12 cellular contexts compared by ENCODE assay signal in the genomic region with DNA sequence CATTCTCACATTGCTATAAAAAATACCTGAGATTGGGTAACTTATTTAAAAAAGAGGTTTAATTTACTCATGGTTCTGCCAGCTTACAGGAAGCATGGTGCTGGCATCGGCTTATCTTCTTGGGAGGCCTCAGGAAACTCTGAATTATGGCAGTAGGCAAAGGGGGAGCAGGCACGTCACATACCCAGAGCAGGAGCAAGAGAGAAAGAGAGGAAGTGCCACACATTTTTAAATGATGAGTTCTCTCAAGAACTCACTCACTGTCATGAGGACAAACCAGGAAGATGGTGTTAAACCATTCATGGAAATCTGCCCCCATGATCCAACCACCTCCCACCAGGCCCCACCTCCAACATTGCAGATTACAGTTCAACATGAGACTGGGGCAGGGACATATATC. TPM values are rescaled to one million over a fixed set of nuclear protein-coding genes. Genes with fewer than 3 reads are reported as not detected.
DNase-seq lines count a peak whose midpoint lies in the region; ATAC-seq, FAIRE-seq and TF ChIP-seq lines count a peak whose summit lies in the region.
"Had no signal": no experiment of that assay in that cellular context is flagged by ENCODE, and none has a peak within 500 bp of the region (broad histone marks: within the 10 kb centered on the region; RNA-seq: fewer than 3 reads in every experiment).

No MANE protein-coding gene starts in this region.

- H3K27me3 ChIP-seq in mammary epithelial cell (ENCODE audit: insufficient read depth, low read length) (no peaks in the 10 kb centered on the region), kidney epithelial cell (ENCODE audit: control insufficient read depth, insufficient read depth, low read length) (no peaks in the 10 kb centered on the region), pancreas (no peaks in the 10 kb centered on the region)
- H3K27me3 ChIP-seq: gastroesophageal sphincter had no signal

- dilution Hi-C loops in mammary epithelial cell (cut with HindIII; ENCODE audit: low sequenced_read_pairs) = loop anchor here (5.0 kb wide), 3 partner anchors 47 to 182 kb away; no protein-coding TSS in a partner anchor

- CTCF ChIA-PET in mammary epithelial cell (lab: Charles Lee; ENCODE audit: low non-redundant PET) = no interaction called here

- in situ Hi-C loops in ACHN (cut with HindIII; ENCODE audit: low pct_ligation_motif_present, low pct_unique_long_range_greater_than_20kb, low sequenced_read_pairs) (loop anchor here (25.0 kb wide), 1 partner anchor 187 kb away; no protein-coding TSS in a partner anchor), mammary epithelial cell (cut with MboI; ENCODE audit: low sequenced_read_pairs in 2 of 2) (loop anchor here (5.0 to 25.0 kb wide), 4 partner anchors 82 to 312 kb away; no protein-coding TSS in a partner anchor)

- H3K9me3 ChIP-seq in mammary epithelial cell (replicated peaks; ENCODE audit: insufficient read depth, low read length) = no peaks in the 10 kb centered on the region
- no peaks in the 10 kb centered on the region for H3K9me3 ChIP-seq in pancreas
- H3K9me3 ChIP-seq: gastroesophageal sphincter had no signal

- H3K79me2 ChIP-seq in mammary epithelial cell (ENCODE audit: insufficient read depth, low read length) = no peaks in the 10 kb centered on the region
- H3K79me2 ChIP-seq: parathyroid adenoma had no signal

- H3K36me3 ChIP-seq in mammary epithelial cell (ENCODE audit: insufficient read depth, low read length) = no peaks in the 10 kb centered on the region
- H3K36me3 ChIP-seq in kidney epithelial cell (ENCODE audit: control insufficient read depth, insufficient read depth, low read length) = peaks cover under 1% of the 10 kb centered on the region
- H3K36me3 ChIP-seq in pancreas = no peaks in the 10 kb centered on the region

- no peak overlapping the region for H3K4me3 ChIP-seq in mammary epithelial cell (replicated peaks in 1 of 3; ENCODE audit: insufficient read depth in 1 of 3, low read depth in 2 of 3, low read length in 3 of 3)
- no peak overlapping the region for H3K4me3 ChIP-seq in kidney epithelial cell (ENCODE audit: low read depth, low read length)
- no peak overlapping the region for H3K4me3 ChIP-seq in pancreas
- H3K4me3 ChIP-seq: gastroesophageal sphincter had no signal

- H2AFZ ChIP-seq in mammary epithelial cell (ENCODE audit: low read depth, low read length) = no peak overlapping the region
- H2AFZ ChIP-seq: parathyroid adenoma had no signal

- no peak overlapping the region for H3K4me2 ChIP-seq in mammary epithelial cell (ENCODE audit: insufficient read depth, low read depth, low read length)

- peak overlapping the region; percentile 97 for H3K27ac ChIP-seq in mammary epithelial cell (ENCODE audit: insufficient read depth, low read depth, low read length)
- H3K27ac ChIP-seq in pancreas = no peak overlapping the region
- H3K27ac ChIP-seq: gastroesophageal sphincter, parathyroid adenoma had no signal

- DNase-seq in ACHN (peak; percentile 88), M059J (ENCODE audit: low read depth) (peak; percentile 84), mammary epithelial cell (peak; percentile 42), kidney epithelial cell (ENCODE audit: low read depth) (peak; percentile 90), NCI-H2196 (lab: John Stamatoyannopoulos, UW; ENCODE audit: unreplicated experiment) (no peak), pons (ENCODE audit: low spot score) (no peak), pancreas (no peak), HPDE6-E6E7 (ENCODE audit: extremely low spot score) (no peak)
- DNase-seq: NCI-H1694 had no signal

- no peak for TF ChIP-seq CTCF in mammary epithelial cell (conservative IDR thresholded peaks at IDR 0.05 in 1 of 2, IDR thresholded peaks at IDR 0.05 in 1 of 2; ENCODE audit: extremely low read depth in 1 of 2, insufficient read depth in 1 of 2, low read depth in 1 of 2, low read length in 2 of 2)
- TF ChIP-seq CTCF in kidney epithelial cell (IDR thresholded peaks at IDR 0.05; ENCODE audit: insufficient read depth, low read length, poor library complexity, severe bottlenecking) = no peak
- no peak for TF ChIP-seq CTCF in pancreas (IDR thresholded peaks at IDR 0.05)

- WGBS in mammary epithelial cell (ENCODE audit: low coverage, missing lambda C conversion rate) = 0% methylated on average over 2 of the region's 2 CpGs
- WGBS in pancreas, 2 donors = 21 to 54% methylated on average over 2 of the region's 2 CpGs

- FAIRE-seq in pancreas (lab: Jason Lieb, UNC) = no peak

- H3K4me1 ChIP-seq in mammary epithelial cell (ENCODE audit: insufficient read depth, low read length) (peaks cover 65% of the 10 kb centered on the region), pancreas (peaks cover 0 to 11% (median 0%) of the 10 kb centered on the region in 3 donors)
- H3K4me1 ChIP-seq: parathyroid adenoma had no signal

- BruUV-seq in mammary epithelial cell (replicated peaks; lab: Mats Ljungman, UMichigan) = no TSS peak

- H3K9ac ChIP-seq in mammary epithelial cell (ENCODE audit: insufficient read depth, low read length) = no peak overlapping the region
- H3K9ac ChIP-seq: parathyroid adenoma had no signal

- intact Hi-C loops in mammary epithelial cell (cut with micrococcal nuclease) = loop anchor here (5.0 kb wide), 2 partner anchors 297 to 312 kb away; a partner anchor contains a TSS
- intact Hi-C loops in pancreas (cut with DNase I) = loop anchor here in 2 of 3 donors (5.0 to 10.0 kb wide), 3 partner anchors 167 to 310 kb away; no protein-coding TSS in a partner anchor

- H4K20me1 ChIP-seq in mammary epithelial cell (ENCODE audit: insufficient read depth, low read length) = no peaks in the 10 kb centered on the region

- ATAC-seq in pancreas = no peak
- ATAC-seq: gastroesophageal sphincter had no signal

RNA-seq across cellular contexts. Expression of a gene that starts 10.0 kb away (rescaled TPM):
- total RNA-seq in M059J (2014; rRNA removed; shearing (Covaris generic)) = 7.6 and 17.1 TPM in 2 replicates
- 10 to 100 TPM; 24.8 to 48.3 TPM for total RNA-seq in mammary epithelial cell
- polyA plus RNA-seq in mammary epithelial cell = 19.8 TPM
- polyA minus RNA-seq in mammary epithelial cell = 83.2 TPM
- total RNA-seq in kidney epithelial cell = 16.9 and 18.1 TPM in 2 replicates
- 10 to 100 TPM; 35.8 to 62.0 (median 40.9) TPM for total RNA-seq in pancreas
- 10 to 100 TPM; 11.8 to 13.0 TPM for polyA plus RNA-seq in pancreas

RNA-seq across cellular contexts. Expression of a gene that starts 32.6 kb away (rescaled TPM):
- total RNA-seq in M059J (2014; rRNA removed; shearing (Covaris generic)) = 0.12 and 0.76 TPM in 2 replicates
- total RNA-seq in mammary epithelial cell = 1 to 10 TPM; 2.7 to 5.7 TPM
- polyA plus RNA-seq in mammary epithelial cell = 3.0 TPM
- 36.6 TPM for polyA minus RNA-seq in mammary epithelial cell
- total RNA-seq in kidney epithelial cell = 0.71 TPM in 1 of 2 replicates, not detected in the other
- total RNA-seq in pancreas = under 1 TPM in 5 of 6 donors, not detected in 1; 0.35 to 0.88 (median 0.64) TPM
- polyA plus RNA-seq in pancreas = under 1 TPM; 0.65 to 0.87 TPM
- total RNA-seq: gastroesophageal sphincter, liver had no signal

Comparison
In these comparisons a context has a peak if more than half of its experiments do, and no peak if none do; other contexts are left out.
1. DNase-seq: peak in ACHN (single experiment), M059J (single experiment), mammary epithelial cell (single experiment) and kidney epithelial cell (single experiment); none in NCI-H2196 (single experiment), pons (single experiment), pancreas (0 of 6) and HPDE6-E6E7 (single experiment).